Comparison of ENCODE assay signal across 19 cellular contexts in the genomic region with DNA sequence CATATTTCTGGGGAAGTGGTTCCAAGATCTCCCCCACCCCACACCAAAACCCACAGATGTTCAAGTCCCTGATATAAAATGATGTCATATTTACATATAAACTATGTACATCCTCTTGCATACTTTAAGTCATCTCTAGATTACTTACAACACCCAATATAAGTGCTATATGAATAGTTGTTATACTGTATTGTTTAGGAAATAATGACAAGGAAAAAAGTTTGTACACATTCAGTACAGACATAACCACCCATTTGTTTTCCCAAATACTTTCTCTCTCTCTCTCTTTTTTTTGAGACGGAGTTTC. TPM values are rescaled to one million over a fixed set of nuclear protein-coding genes. Genes with fewer than 3 reads are reported as not detected.
DNase-seq lines count a peak whose midpoint lies in the region; ATAC-seq and TF ChIP-seq lines count a peak whose summit lies in the region.
"Had no signal": no experiment of that assay in that cellular context is flagged by ENCODE, and none has a peak within 500 bp of the region (broad histone marks: within the 10 kb centered on the region; RNA-seq: fewer than 3 reads in every experiment).

No MANE protein-coding gene starts in this region.

- no peak overlapping the region for H3K14ac ChIP-seq in mesenchymal stem cell (ENCODE audit: low read length in 2 of 2)

- H3K9me3 Mint-ChIP-seq in activated naive CD8-positive, alpha-beta T cell treated with anti-CD3 and anti-CD28 coated beads, Interleukin-2, amount 50 U/mL, for 24 hours: no peaks in the 10 kb centered on the region
- H3K9me3 Mint-ChIP-seq in activated CD4-positive, alpha-beta memory T cell treated with anti-CD3 and anti-CD28 coated beads, Interleukin-2, amount 10 ng/mL, durations not matched to agents 7 days and 5 days: no peaks in the 10 kb centered on the region
- H3K9me3 Mint-ChIP-seq: activated B cell treated with CpG ODN at 0.5 μM for 24 hours had no signal

- no peaks in the 10 kb centered on the region for H3K9me3 ChIP-seq in A673 (ENCODE audit: low read depth, low read length, poor library complexity, severe bottlenecking)
- no peaks in the 10 kb centered on the region for H3K9me3 ChIP-seq in DND-41 (ENCODE audit: insufficient read depth, low read length, severe bottlenecking)
- H3K9me3 ChIP-seq in mesenchymal stem cell (ENCODE audit: control insufficient read depth, low read length): no peaks in the 10 kb centered on the region
- H3K9me3 ChIP-seq: lower lobe of right lung had no signal

- CTCF ChIA-PET in A673 (lab: Charles Lee): interaction anchor here (0.7 kb wide), 1 partner anchor 32 kb away, joined by 3 read pairs; no protein-coding TSS in a partner anchor
- CTCF ChIA-PET in activated CD4-positive, alpha-beta memory T cell treated with anti-CD3 and anti-CD28 coated beads, Interleukin-2, amount 10 ng/mL, durations not matched to agents 7 days and 5 days (lab: Charles Lee): interaction anchor here (1.0 kb wide), 1 partner anchor 34 kb away, joined by 3 read pairs; no protein-coding TSS in a partner anchor

- H4K8ac ChIP-seq in mesenchymal stem cell (ENCODE audit: low read length): no peak overlapping the region

- H2BK12ac ChIP-seq in mesenchymal stem cell (ENCODE audit: low read length in 2 of 2): no peak overlapping the region

- no peaks in the 10 kb centered on the region for H3K36me3 ChIP-seq in A673 (ENCODE audit: insufficient read depth, low read length, poor library complexity, severe bottlenecking)
- H3K36me3 ChIP-seq in DND-41 (ENCODE audit: insufficient read depth, low read length): no peaks in the 10 kb centered on the region
- no peaks in the 10 kb centered on the region for H3K36me3 ChIP-seq in mesenchymal stem cell (ENCODE audit: control insufficient read depth in 1 of 2, insufficient read depth in 2 of 2, low read depth in 1 of 2, low read length in 2 of 2)
- H3K36me3 ChIP-seq in H7 (replicated peaks; ENCODE audit: control insufficient read depth, insufficient read depth, low read length): no peaks in the 10 kb centered on the region
- H3K36me3 ChIP-seq: lower lobe of right lung had no signal

- H3K4me1 Mint-ChIP-seq in activated naive CD8-positive, alpha-beta T cell treated with anti-CD3 and anti-CD28 coated beads, Interleukin-2, amount 50 U/mL, for 24 hours: peaks cover 43% of the 10 kb centered on the region
- H3K4me1 Mint-ChIP-seq in activated CD4-positive, alpha-beta memory T cell treated with anti-CD3 and anti-CD28 coated beads, Interleukin-2, amount 10 ng/mL, durations not matched to agents 7 days and 5 days: peaks cover 15% of the 10 kb centered on the region

- peak overlapping the region; percentile 48 for H3K27ac Mint-ChIP-seq in activated naive CD8-positive, alpha-beta T cell treated with anti-CD3 and anti-CD28 coated beads, Interleukin-2, amount 50 U/mL, for 24 hours
- H3K27ac Mint-ChIP-seq in activated CD4-positive, alpha-beta memory T cell treated with anti-CD3 and anti-CD28 coated beads, Interleukin-2, amount 10 ng/mL, durations not matched to agents 7 days and 5 days: no peak overlapping the region
- H3K27ac Mint-ChIP-seq: activated B cell treated with CpG ODN at 0.5 μM for 24 hours had no signal

- peaks cover 11% of the 10 kb centered on the region; the same call in 1 of the 2 replicates for H4K20me1 ChIP-seq in DND-41 (ENCODE audit: insufficient read depth, low read length)

- peaks cover 1% of the 10 kb centered on the region for H3K79me1 ChIP-seq in mesenchymal stem cell (replicated peaks; ENCODE audit: low read length, poor library complexity, severe bottlenecking)

- no peak overlapping the region for H4K91ac ChIP-seq in mesenchymal stem cell (ENCODE audit: low read length)

- no peak overlapping the region for H2BK5ac ChIP-seq in mesenchymal stem cell (ENCODE audit: low read depth, low read length, poor library complexity, severe bottlenecking)

- intact Hi-C loops in A673 (cut with micrococcal nuclease; ENCODE audit: unreplicated experiment): no loop called here

- peak overlapping the region; percentile 85 for H2AK5ac ChIP-seq in mesenchymal stem cell (ENCODE audit: low read length, severe bottlenecking)

- H2BK120ac ChIP-seq in mesenchymal stem cell (ENCODE audit: low read depth, low read length): no peak overlapping the region

- H3K36me3 Mint-ChIP-seq in activated naive CD8-positive, alpha-beta T cell treated with anti-CD3 and anti-CD28 coated beads, Interleukin-2, amount 50 U/mL, for 24 hours (ENCODE audit: low read depth): peaks cover 10% of the 10 kb centered on the region
- no peaks in the 10 kb centered on the region for H3K36me3 Mint-ChIP-seq in activated CD4-positive, alpha-beta memory T cell treated with anti-CD3 and anti-CD28 coated beads, Interleukin-2, amount 10 ng/mL, durations not matched to agents 7 days and 5 days (ENCODE audit: low read depth)

- H3K9ac ChIP-seq in DND-41 (ENCODE audit: low read depth, low read length) (no peak overlapping the region), mesenchymal stem cell (ENCODE audit: low read length) (peak overlapping the region; percentile 59)

- TF ChIP-seq CTCF in A673 (conservative IDR thresholded peaks at IDR 0.05; ENCODE audit: low read depth, low read length) (no peak), DND-41 (IDR thresholded peaks at IDR 0.05; ENCODE audit: borderline replicate concordance, extremely low read depth, low read length, poor library complexity, severe bottlenecking) (no peak)

- H3K27me3 ChIP-seq in A673 (replicated peaks; ENCODE audit: insufficient read depth, low read depth, low read length, poor library complexity) (no peaks in the 10 kb centered on the region), DND-41 (ENCODE audit: insufficient read depth, low read length, poor library complexity) (no peaks in the 10 kb centered on the region), mesenchymal stem cell (ENCODE audit: control insufficient read depth in 1 of 2, insufficient read depth in 1 of 2, low read length in 2 of 2) (no peaks in the 10 kb centered on the region), H7 (ENCODE audit: control insufficient read depth, insufficient read depth, low read length) (no peaks in the 10 kb centered on the region)

- 100% methylated on average over 1 of the region's 1 CpG for WGBS in mesenchymal stem cell

- peak overlapping the region; percentile 43 for H3K4me3 Mint-ChIP-seq in activated naive CD8-positive, alpha-beta T cell treated with anti-CD3 and anti-CD28 coated beads, Interleukin-2, amount 50 U/mL, for 24 hours
- H3K4me3 Mint-ChIP-seq in activated CD4-positive, alpha-beta memory T cell treated with anti-CD3 and anti-CD28 coated beads, Interleukin-2, amount 10 ng/mL, durations not matched to agents 7 days and 5 days: no peak overlapping the region
- H3K4me3 Mint-ChIP-seq: activated B cell treated with CpG ODN at 0.5 μM for 24 hours had no signal

- DNase-seq in A673 (ENCODE audit: low spot score): no peak
- no peak for DNase-seq in DND-41
- DNase-seq in activated naive CD8-positive, alpha-beta T cell treated with anti-CD3 and anti-CD28 coated beads, Interleukin-2, amount 50 U/mL, for 24 hours: no peak
- DNase-seq in mesenchymal stem cell: no peak
- no peak for DNase-seq in NAMALWA (ENCODE audit: low spot score)
- DNase-seq in KBM-7: no peak
- DNase-seq in activated CD4-positive, alpha-beta memory T cell treated with anti-CD3 and anti-CD28 coated beads, Interleukin-2, amount 10 ng/mL, durations not matched to agents 7 days and 5 days: no peak
- no peak for DNase-seq in H7
- DNase-seq: activated B cell treated with CpG ODN at 0.5 μM for 24 hours; activated effector memory CD4-positive, alpha-beta T cell treated with anti-CD3 and anti-CD28 coated beads, Interleukin-2, amount 50 U/mL, for 16 hours; C1 segment of cervical spinal cord; cerebellar nuclear complex; GM23248; hippocampal formation; lower lobe of right lung; NCI-H1048; stimulated activated CD4-positive, alpha-beta T cell treated with anti-CD3 and anti-CD28 coated beads, Interleukin-4, amount 100 ng/mL, for 24 hours; stimulated activated naive CD4-positive, alpha-beta T cell had no signal

- in situ Hi-C loops in KBM-7 (cut with MboI; ENCODE audit: low pct_unique_long_range_greater_than_20kb, low sequenced_read_pairs): no loop called here

- no peak overlapping the region for H3K4me3 ChIP-seq in A673 (ENCODE audit: low read depth, low read length, poor library complexity, severe bottlenecking)
- H3K4me3 ChIP-seq in DND-41 (ENCODE audit: low read depth in 1 of 2, low read length in 2 of 2): no peak overlapping the region
- no peak overlapping the region for H3K4me3 ChIP-seq in mesenchymal stem cell (ENCODE audit: insufficient read depth in 1 of 2, low read depth in 1 of 2, low read length in 2 of 2)
- no peak overlapping the region for H3K4me3 ChIP-seq in H7 (ENCODE audit: insufficient read depth, low read depth, low read length)
- H3K4me3 ChIP-seq: lower lobe of right lung had no signal

- H3K4me2 ChIP-seq in DND-41 (ENCODE audit: insufficient read depth, low read length) (peak overlapping the region; percentile 54; the same call in 1 of the 2 replicates), mesenchymal stem cell (ENCODE audit: low read length, poor library complexity, severe bottlenecking) (no peak overlapping the region)

- POLR2A ChIA-PET in A673 (lab: Charles Lee; ENCODE audit: low non-redundant PET): no interaction called here
- POLR2A ChIA-PET in activated CD4-positive, alpha-beta memory T cell treated with anti-CD3 and anti-CD28 coated beads, Interleukin-2, amount 10 ng/mL, durations not matched to agents 7 days and 5 days (lab: Charles Lee): interaction anchor here (1.8 kb wide), 1 partner anchor 11 kb away, joined by 8 read pairs; a partner anchor contains a TSS

- no peak for ATAC-seq in DND-41 (ENCODE audit: insufficient read depth, low read depth)
- no peak for ATAC-seq in activated naive CD8-positive, alpha-beta T cell treated with anti-CD3 and anti-CD28 coated beads, Interleukin-2, amount 50 U/mL, for 24 hours
- ATAC-seq: esophagus mucosa, lower lobe of right lung had no signal

- peaks cover 39% of the 10 kb centered on the region for H3K4me1 ChIP-seq in A673 (ENCODE audit: insufficient read depth, low read length, poor library complexity, severe bottlenecking)
- H3K4me1 ChIP-seq in DND-41 (ENCODE audit: insufficient read depth, low read length): peaks cover 13% of the 10 kb centered on the region
- peaks cover 8% of the 10 kb centered on the region for H3K4me1 ChIP-seq in mesenchymal stem cell (ENCODE audit: control insufficient read depth, insufficient read depth, low read depth, low read length)

- no peak overlapping the region for H3K18ac ChIP-seq in mesenchymal stem cell (ENCODE audit: low read depth in 1 of 2, low read length in 2 of 2)

- H3K27ac ChIP-seq in A673 (ENCODE audit: low read depth, low read length, poor library complexity, severe bottlenecking): peak overlapping the region; percentile 81
- no peak overlapping the region for H3K27ac ChIP-seq in DND-41 (ENCODE audit: low read length)
- H3K27ac ChIP-seq in mesenchymal stem cell (ENCODE audit: low read length, poor library complexity, severe bottlenecking): peak overlapping the region; percentile 48
- H3K27ac ChIP-seq: lower lobe of right lung had no signal

- no TSS peak for BruUV-seq in A673 (replicated peaks; lab: Mats Ljungman, UMichigan)

- no peak overlapping the region for H2BK15ac ChIP-seq in mesenchymal stem cell (ENCODE audit: low read depth, poor library complexity, severe bottlenecking)

- no peak overlapping the region for H3K4ac ChIP-seq in mesenchymal stem cell (ENCODE audit: low read depth in 1 of 2, low read length in 2 of 2)

- H3K23ac ChIP-seq in mesenchymal stem cell (ENCODE audit: low read length in 2 of 2): no peak overlapping the region

- no peaks in the 10 kb centered on the region for H3K27me3 Mint-ChIP-seq in activated naive CD8-positive, alpha-beta T cell treated with anti-CD3 and anti-CD28 coated beads, Interleukin-2, amount 50 U/mL, for 24 hours
- no peaks in the 10 kb centered on the region for H3K27me3 Mint-ChIP-seq in activated CD4-positive, alpha-beta memory T cell treated with anti-CD3 and anti-CD28 coated beads, Interleukin-2, amount 10 ng/mL, durations not matched to agents 7 days and 5 days
- H3K27me3 Mint-ChIP-seq: activated B cell treated with CpG ODN at 0.5 μM for 24 hours had no signal

- H3K79me2 ChIP-seq in DND-41 (ENCODE audit: insufficient read depth, low read length): peaks cover 93% of the 10 kb centered on the region

- H2AFZ ChIP-seq in DND-41 (ENCODE audit: low read depth, low read length) (no peak overlapping the region), mesenchymal stem cell (ENCODE audit: low read depth, low read length) (no peak overlapping the region)

RNA-seq across cellular contexts. Expression of a gene that starts 11.5 kb away (rescaled TPM):
- 89.5 and 97.6 TPM in 2 replicates for total RNA-seq in A673 (2021)
- 112 TPM for polyA plus RNA-seq in mesenchymal stem cell (2013, experiment 1 of 2)
- 112 TPM for polyA plus RNA-seq in mesenchymal stem cell (2013, experiment 2 of 2)
- total RNA-seq in activated CD4-positive, alpha-beta memory T cell treated with anti-CD3 and anti-CD28 coated beads, Interleukin-2, amount 10 ng/mL, durations not matched to agents 7 days and 5 days: 10 to 100 TPM; 35.1 to 36.2 TPM
- 36.0 and 55.2 TPM in 2 replicates for total RNA-seq in H7 (2014; rRNA removed; shearing (Covaris generic))

RNA-seq across cellular contexts. Expression of a gene that starts 42.7 kb away (rescaled TPM):
- total RNA-seq in A673 (2021): 25.9 and 30.4 TPM in 2 replicates
- polyA plus RNA-seq in mesenchymal stem cell (2013, experiment 1 of 2): 7.8 TPM
- polyA plus RNA-seq in mesenchymal stem cell (2013, experiment 2 of 2): 8.9 TPM
- total RNA-seq in activated CD4-positive, alpha-beta memory T cell treated with anti-CD3 and anti-CD28 coated beads, Interleukin-2, amount 10 ng/mL, durations not matched to agents 7 days and 5 days: 10 to 100 TPM; 30.8 to 33.9 TPM
- 43.7 and 55.9 TPM in 2 replicates for total RNA-seq in H7 (2014; rRNA removed; shearing (Covaris generic))
